In the genomic region with DNA sequence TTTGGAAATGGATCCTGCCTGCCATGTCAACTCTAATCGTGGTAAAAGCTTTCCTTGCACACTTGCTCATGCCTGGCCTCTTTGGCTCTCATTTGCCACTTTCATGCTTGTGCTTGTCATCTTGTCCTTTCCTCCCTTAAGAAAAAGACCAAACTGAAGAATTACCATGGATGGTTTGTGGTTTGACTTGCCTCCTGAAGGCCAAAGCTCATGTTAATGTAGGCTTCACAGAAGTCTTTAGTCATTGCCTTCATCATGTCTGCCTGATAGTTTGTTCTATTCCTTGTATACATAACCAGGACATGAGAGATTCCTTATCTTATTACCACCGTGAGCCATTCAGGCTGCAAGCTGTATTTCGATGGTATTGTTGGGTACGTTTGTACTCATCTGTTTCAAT, we compare ENCODE assay signal across 11 cellular contexts. TPM values are rescaled to one million over a fixed set of nuclear protein-coding genes. Genes with fewer than 3 reads are reported as not detected.
DNase-seq lines count a peak whose midpoint lies in the region; ATAC-seq, FAIRE-seq and TF ChIP-seq lines count a peak whose summit lies in the region.
"Had no signal": no experiment of that assay in that cellular context is flagged by ENCODE, and none has a peak within 500 bp of the region (broad histone marks: within the 10 kb centered on the region; RNA-seq: fewer than 3 reads in every experiment).

No MANE protein-coding gene starts in this region.

- TF ChIP-seq CTCF in cardiac muscle cell (IDR thresholded peaks at IDR 0.05; ENCODE audit: low read depth, low read length): no peak
- no peak for TF ChIP-seq CTCF in mesothelial cell of epicardium (IDR thresholded peaks at IDR 0.05; ENCODE audit: unreplicated experiment)
- no peak for TF ChIP-seq CTCF in transverse colon (IDR thresholded peaks at IDR 0.05)

- H3K27me3 ChIP-seq in cardiac muscle cell (no peaks in the 10 kb centered on the region), transverse colon (no peaks in the 10 kb centered on the region)
- H3K27me3 ChIP-seq: MG63 had no signal

- no peak for FAIRE-seq in GM19239 (lab: Jason Lieb, UNC)

- no peak for TF ChIP-seq POLR2A in transverse colon (IDR thresholded peaks at IDR 0.05)

- H3K4me1 ChIP-seq in cardiac muscle cell (ENCODE audit: low read depth) (peaks cover 80% of the 10 kb centered on the region), transverse colon (peaks cover 36 to 85% (median 49%) of the 10 kb centered on the region in 4 donors)

- TF ChIP-seq EP300 in transverse colon (IDR thresholded peaks at IDR 0.05; ENCODE audit: low read depth): no peak

- no peak for DNase-seq in cardiac muscle cell (ENCODE audit: low read depth in 1 of 2, low spot score in 1 of 2)
- no peak for DNase-seq in left cardiac atrium
- peak; percentile 84 for DNase-seq in amniotic epithelial cell (ENCODE audit: low read depth)
- no peak for DNase-seq in mesothelial cell of epicardium (ENCODE audit: low spot score in 2 of 2, unreplicated experiment in 2 of 2)
- no peak for DNase-seq in transverse colon
- no peak for DNase-seq in GM19239 (ENCODE audit: insufficient read length, low spot score)
- no peak for DNase-seq in NCI-H2227 (lab: John Stamatoyannopoulos, UW; ENCODE audit: unreplicated experiment)
- DNase-seq: activated CD4-positive, alpha-beta T cell treated with anti-CD3 and anti-CD28 coated beads, Interleukin-2, amount 10 ng/mL, durations not matched to agents 7 days and 5 days; effector CD4-positive, alpha-beta T cell; MG63 had no signal

- ATAC-seq in left cardiac atrium (no peak), HG03280 (IDR thresholded peaks at IDR 0.05; ENCODE audit: unreplicated experiment) (no peak)

- H3K27ac ChIP-seq in cardiac muscle cell (peak overlapping the region; percentile 89), transverse colon (peak overlapping the region; percentile 88 to 94 (median 93))

- no peak overlapping the region for H3K4me3 ChIP-seq in cardiac muscle cell
- H3K4me3 ChIP-seq in transverse colon: no peak overlapping the region

- WGBS in transverse colon (ENCODE audit: low coverage in 1 of 2), 2 donors: 54% methylated on average over 4 of the region's 4 CpGs

- H3K36me3 ChIP-seq in cardiac muscle cell (no peaks in the 10 kb centered on the region), transverse colon (no peaks in the 10 kb centered on the region)

- H3K4me1 Mint-ChIP-seq in mesothelial cell of epicardium: peaks cover 97% of the 10 kb centered on the region

- no peaks in the 10 kb centered on the region for H3K9me3 Mint-ChIP-seq in mesothelial cell of epicardium
- H3K9me3 Mint-ChIP-seq: activated CD4-positive, alpha-beta T cell treated with anti-CD3 and anti-CD28 coated beads, Interleukin-2, amount 10 ng/mL, durations not matched to agents 7 days and 5 days had no signal

- no peak overlapping the region for H3K4me3 Mint-ChIP-seq in mesothelial cell of epicardium
- H3K4me3 Mint-ChIP-seq: activated CD4-positive, alpha-beta T cell treated with anti-CD3 and anti-CD28 coated beads, Interleukin-2, amount 10 ng/mL, durations not matched to agents 7 days and 5 days had no signal

- intact Hi-C loops in left cardiac atrium (cut with DNase I): no loop called here
- intact Hi-C loops in transverse colon (cut with DNase I; ENCODE audit: low total_unique reads): loop anchor here (10.0 kb wide), 1 partner anchor 53 kb away; no protein-coding TSS in a partner anchor

- in situ Hi-C loops in transverse colon (cut with MboI; ENCODE audit: low pct_ligation_motif_present in 1 of 4, low pct_unique_long_range_greater_than_20kb in 1 of 4, low sequenced_read_pairs in 3 of 4): loop anchor here in 2 of 4 donors (25.0 kb wide), 1 partner anchor 196 kb away; no protein-coding TSS in a partner anchor

- H3K36me3 Mint-ChIP-seq in mesothelial cell of epicardium: no peaks in the 10 kb centered on the region

- H3K9me3 ChIP-seq in cardiac muscle cell (ENCODE audit: low read depth) (no peaks in the 10 kb centered on the region), transverse colon (no peaks in the 10 kb centered on the region)
- H3K9me3 ChIP-seq: MG63 had no signal

- H3K27ac Mint-ChIP-seq in mesothelial cell of epicardium: peak overlapping the region; percentile 86
- H3K27ac Mint-ChIP-seq: activated CD4-positive, alpha-beta T cell treated with anti-CD3 and anti-CD28 coated beads, Interleukin-2, amount 10 ng/mL, durations not matched to agents 7 days and 5 days had no signal

- H3K27me3 Mint-ChIP-seq in mesothelial cell of epicardium (ENCODE audit: low read depth): no peaks in the 10 kb centered on the region

RNA-seq across cellular contexts. Expression of a gene that starts 17.3 kb away (rescaled TPM):
- 73.9 and 105 TPM in 2 replicates for total RNA-seq in cardiac muscle cell
- 45.9 and 52.0 TPM in 2 replicates for polyA plus RNA-seq in cardiac muscle cell
- total RNA-seq in left cardiac atrium: 10 to 100 TPM; 89.6 to 93.8 TPM
- total RNA-seq in mesothelial cell of epicardium: 156 to 163 TPM (median 161 TPM) in 3 replicates
- total RNA-seq in transverse colon: 100 to 1,000 TPM in 1 of 4 donors, 10 to 100 TPM in 3; 46.4 to 214 (median 61.2) TPM
